14 cellular contexts compared by ENCODE assay signal in genomic region chr10:47299611-47299988, GRCh38. TPM values are rescaled to one million over a fixed set of nuclear protein-coding genes. Genes with fewer than 3 reads are reported as not detected.
DNase-seq lines count a peak whose midpoint lies in the region; ATAC-seq, FAIRE-seq and TF ChIP-seq lines count a peak whose summit lies in the region.
"Had no signal": no experiment of that assay in that cellular context is flagged by ENCODE, and none has a peak within 500 bp of the region (broad histone marks: within the 10 kb centered on the region; RNA-seq: fewer than 3 reads in every experiment).

No MANE protein-coding gene starts in this region.

- 16 to 21% methylated on average over 6 of the region's 6 CpGs for WGBS in lower leg skin, 2 donors

- H3K36me3 ChIP-seq in subcutaneous abdominal adipose tissue (ENCODE audit: control insufficient read depth in 5 of 5, insufficient read depth in 5 of 5, low read length in 5 of 5), result no peaks in the 10 kb centered on the region
- no peaks in the 10 kb centered on the region for H3K36me3 ChIP-seq in BE2C

- intact Hi-C loops in lower leg skin (cut with DNase I; ENCODE audit: low total_unique reads), result no loop called here

- H3K4me1 ChIP-seq in subcutaneous abdominal adipose tissue (ENCODE audit: control insufficient read depth in 5 of 5, insufficient read depth in 5 of 5, low read length in 5 of 5) (peaks cover 2 to 38% (median 29%) of the 10 kb centered on the region in 5 donors), BE2C (no peaks in the 10 kb centered on the region)

- H3K4me1 Mint-ChIP-seq in activated T-cell treated with anti-CD3 and anti-CD28 coated beads, Interleukin-2, amount 50 U/mL, for 24 hours (ENCODE audit: low read depth), result peaks cover 14% of the 10 kb centered on the region
- peaks cover 13% of the 10 kb centered on the region for H3K4me1 Mint-ChIP-seq in activated naive CD8-positive, alpha-beta T cell treated with anti-CD3 and anti-CD28 coated beads, Interleukin-2, amount 50 U/mL, for 24 hours
- H3K4me1 Mint-ChIP-seq: natural killer cell had no signal

- DNase-seq in activated T-cell treated with anti-CD3 and anti-CD28 coated beads, Interleukin-2, amount 50 U/mL, for 24 hours, result no peak
- no peak for DNase-seq in activated T-cell treated with anti-CD3 and anti-CD28 coated beads, Interleukin-2, amount 50 U/mL, for 1 hour
- DNase-seq in activated naive CD8-positive, alpha-beta T cell treated with anti-CD3 and anti-CD28 coated beads, Interleukin-2, amount 50 U/mL, for 24 hours, result no peak
- DNase-seq in lower leg skin (ENCODE audit: low spot score in 2 of 2) (no peak), GM12891 (ENCODE audit: insufficient read length, low spot score) (no peak), BE2C (no peak)
- no peak for DNase-seq in stimulated activated CD4-positive, alpha-beta T cell treated with anti-CD3 and anti-CD28 coated beads, Interleukin-2, amount 100 ng/mL, for 24 hours
- DNase-seq: DMS79, natural killer cell, NCI-H524 had no signal

- peaks cover 25% of the 10 kb centered on the region for H3K27me3 Mint-ChIP-seq in activated T-cell treated with anti-CD3 and anti-CD28 coated beads, Interleukin-2, amount 50 U/mL, for 24 hours
- peaks cover 25% of the 10 kb centered on the region for H3K27me3 Mint-ChIP-seq in activated naive CD8-positive, alpha-beta T cell treated with anti-CD3 and anti-CD28 coated beads, Interleukin-2, amount 50 U/mL, for 24 hours

- TF ChIP-seq CTCF in lower leg skin (IDR thresholded peaks at IDR 0.05) (no peak), BE2C (IDR thresholded peaks at IDR 0.05; ENCODE audit: low read depth, low read length) (no peak)

- no peak for TF ChIP-seq POLR2A in lower leg skin (IDR thresholded peaks at IDR 0.05)
- TF ChIP-seq POLR2A in GM12891 (IDR thresholded peaks at IDR 0.05; ENCODE audit: low read depth, low read length), result no peak

- H3K27ac Mint-ChIP-seq in activated T-cell treated with anti-CD3 and anti-CD28 coated beads, Interleukin-2, amount 50 U/mL, for 24 hours, result no peak overlapping the region
- no peak overlapping the region for H3K27ac Mint-ChIP-seq in activated naive CD8-positive, alpha-beta T cell treated with anti-CD3 and anti-CD28 coated beads, Interleukin-2, amount 50 U/mL, for 24 hours
- H3K27ac Mint-ChIP-seq: natural killer cell; stimulated activated memory B cell treated with anti-CD40 and anti-IgM and Interleukin-4, amounts not matched to agents 10 μg/mL and 1 μg/mL and 100 μg/mL, for 72 hours had no signal

- no peak for FAIRE-seq in GM12891 (lab: Jason Lieb, UNC)

- no peak overlapping the region for H3K9ac ChIP-seq in subcutaneous abdominal adipose tissue (ENCODE audit: low read length in 5 of 5)

- no peaks in the 10 kb centered on the region for H3K9me3 Mint-ChIP-seq in activated T-cell treated with anti-CD3 and anti-CD28 coated beads, Interleukin-2, amount 50 U/mL, for 24 hours
- H3K9me3 Mint-ChIP-seq in activated naive CD8-positive, alpha-beta T cell treated with anti-CD3 and anti-CD28 coated beads, Interleukin-2, amount 50 U/mL, for 24 hours, result no peaks in the 10 kb centered on the region
- H3K9me3 Mint-ChIP-seq: natural killer cell; stimulated activated memory B cell treated with anti-CD40 and anti-IgM and Interleukin-4, amounts not matched to agents 10 μg/mL and 1 μg/mL and 100 μg/mL, for 72 hours had no signal

- no peaks in the 10 kb centered on the region for H3K9me3 ChIP-seq in subcutaneous abdominal adipose tissue (ENCODE audit: control insufficient read depth in 5 of 5, low read length in 5 of 5)
- H3K9me3 ChIP-seq in BE2C, result no peaks in the 10 kb centered on the region

- H3K4me3 ChIP-seq in lower leg skin (ENCODE audit: low read depth, poor library complexity, severe bottlenecking) (peak overlapping the region; percentile 28), subcutaneous abdominal adipose tissue (ENCODE audit: low read depth in 1 of 5, low read length in 5 of 5) (peak overlapping the region; percentile 42 to 65 (median 61)), BE2C (ENCODE audit: low read depth, low read length) (no peak overlapping the region)

- no peak for ATAC-seq in activated naive CD8-positive, alpha-beta T cell treated with anti-CD3 and anti-CD28 coated beads, Interleukin-2, amount 50 U/mL, for 24 hours
- ATAC-seq: natural killer cell had no signal

- no peaks in the 10 kb centered on the region for H3K36me3 Mint-ChIP-seq in activated T-cell treated with anti-CD3 and anti-CD28 coated beads, Interleukin-2, amount 50 U/mL, for 24 hours (ENCODE audit: low read depth)
- no peaks in the 10 kb centered on the region for H3K36me3 Mint-ChIP-seq in activated naive CD8-positive, alpha-beta T cell treated with anti-CD3 and anti-CD28 coated beads, Interleukin-2, amount 50 U/mL, for 24 hours (ENCODE audit: low read depth)
- H3K36me3 Mint-ChIP-seq: natural killer cell; stimulated activated memory B cell treated with anti-CD40 and anti-IgM and Interleukin-4, amounts not matched to agents 10 μg/mL and 1 μg/mL and 100 μg/mL, for 72 hours had no signal

- H3K4me3 Mint-ChIP-seq in activated T-cell treated with anti-CD3 and anti-CD28 coated beads, Interleukin-2, amount 50 U/mL, for 24 hours, result peak overlapping the region; percentile 62
- peak overlapping the region; percentile 39 for H3K4me3 Mint-ChIP-seq in activated naive CD8-positive, alpha-beta T cell treated with anti-CD3 and anti-CD28 coated beads, Interleukin-2, amount 50 U/mL, for 24 hours
- H3K4me3 Mint-ChIP-seq: natural killer cell; stimulated activated memory B cell treated with anti-CD40 and anti-IgM and Interleukin-4, amounts not matched to agents 10 μg/mL and 1 μg/mL and 100 μg/mL, for 72 hours had no signal

- no peak overlapping the region for H3K27ac ChIP-seq in subcutaneous abdominal adipose tissue (ENCODE audit: low read depth, low read length)

- peaks cover 4 to 25% (median 19%) of the 10 kb centered on the region in 5 donors for H3K27me3 ChIP-seq in subcutaneous abdominal adipose tissue (ENCODE audit: control insufficient read depth in 5 of 5, insufficient read depth in 4 of 5, low read length in 5 of 5)
- H3K27me3 ChIP-seq in BE2C, result peaks cover 17% of the 10 kb centered on the region

TF ChIP-seq in GM12891, 5 proteins besides CTCF, POLR2A, EP300 and RAD21:
- TF ChIP-seq PAX5 (IDR thresholded peaks at IDR 0.05; ENCODE audit: insufficient read depth, low read length, severe bottlenecking), result no peak
- TF ChIP-seq POU2F2 (IDR thresholded peaks at IDR 0.05; ENCODE audit: low read depth, low read length), result no peak
- no peak for TF ChIP-seq SPI1 (IDR thresholded peaks at IDR 0.05; ENCODE audit: low read depth, low read length)
- TF ChIP-seq TAF1 (IDR thresholded peaks at IDR 0.05; ENCODE audit: low read depth, low read length), result no peak

RNA-seq across cellular contexts. Expression of gene GDF10, which starts 0.4 kb away (rescaled TPM):
- 1 to 10 TPM in 2 of 4 donors, under 1 TPM in 2; 0.23 to 3.9 (median 1.0) TPM for total RNA-seq in lower leg skin
- not detected for polyA plus RNA-seq in GM12891 (2012; ENCODE audit: low read depth, missing spikeins)
- not detected for polyA plus RNA-seq in BE2C (2012; ENCODE audit: insufficient read depth, insufficient read length, low read depth)
- total RNA-seq: natural killer cell had no signal

RNA-seq across cellular contexts. Expression of gene GDF2, which starts 22.7 kb away (rescaled TPM):
- total RNA-seq in lower leg skin, result not detected
- polyA plus RNA-seq in GM12891 (2012; ENCODE audit: low read depth, missing spikeins), result not detected
- not detected for polyA plus RNA-seq in BE2C (2012; ENCODE audit: insufficient read depth, insufficient read length, low read depth)
- total RNA-seq: natural killer cell had no signal
- polyA plus RNA-seq: adipose tissue, AG04450 had no signal

RNA-seq across cellular contexts. Expression of gene RBP3, which starts 48.6 kb away (rescaled TPM):
- total RNA-seq in lower leg skin, result not detected
- polyA plus RNA-seq in GM12891 (2012; ENCODE audit: low read depth, missing spikeins), result not detected
- not detected for polyA plus RNA-seq in BE2C (2012; ENCODE audit: insufficient read depth, insufficient read length, low read depth)
- total RNA-seq: natural killer cell had no signal
- polyA plus RNA-seq: adipose tissue, AG04450 had no signal
